18 cellular contexts compared by ENCODE assay signal in the genomic region with DNA sequence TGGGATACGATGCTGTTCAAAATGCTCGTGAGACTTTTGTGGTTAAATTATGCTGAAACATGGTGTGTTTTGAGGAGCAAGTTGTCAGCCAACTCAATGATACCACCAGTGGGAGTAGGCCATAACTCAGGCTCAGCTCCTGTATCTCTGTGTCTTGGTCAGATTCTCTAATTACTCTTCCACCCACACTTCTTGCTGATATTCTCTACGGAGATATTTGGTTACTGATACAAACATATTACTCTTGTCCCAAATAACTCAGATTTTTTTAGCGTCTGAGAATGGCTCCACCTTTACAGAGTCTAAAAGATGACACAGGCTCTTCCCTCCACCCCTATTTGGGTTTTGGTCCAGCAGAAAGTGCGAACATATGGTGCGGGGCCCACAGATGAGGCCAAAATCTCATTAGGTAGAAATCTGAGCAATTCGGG.
"Had no signal": no experiment of that assay in that cellular context is flagged by ENCODE, and none has a peak within 500 bp of the region (broad histone marks: within the 10 kb centered on the region; RNA-seq: fewer than 3 reads in every experiment).

No MANE protein-coding gene starts in this region.

- H3K27me3 ChIP-seq: ascending aorta, breast epithelium, suprapubic skin, transverse colon, vagina had no signal

- H3K27ac ChIP-seq: ascending aorta, breast epithelium, esophagus squamous epithelium, suprapubic skin, transverse colon, vagina, WERI-Rb-1 had no signal

- H3K9me3 ChIP-seq: ascending aorta, breast epithelium, esophagus squamous epithelium, suprapubic skin, transverse colon, vagina had no signal

- H3K36me3 ChIP-seq: ascending aorta, breast epithelium, esophagus squamous epithelium, suprapubic skin, transverse colon, vagina, WERI-Rb-1 had no signal

- H3K4me3 ChIP-seq: ascending aorta, breast epithelium, esophagus squamous epithelium, suprapubic skin, transverse colon, vagina had no signal

- H3K4me1 ChIP-seq: breast epithelium had no signal

- DNase-seq: activated CD4-positive, alpha-beta T cell treated with anti-CD3 and anti-CD28 coated beads for 1 hour; activated effector memory CD4-positive, alpha-beta T cell treated with anti-CD3 and anti-CD28 coated beads, Interleukin-2, amount 50 U/mL, for 16 hours; activated naive CD4-positive, alpha-beta T cell treated with anti-CD3 and anti-CD28 coated beads, Interleukin-2, amount 50 U/mL, for 16 hours; activated T-cell treated with anti-CD3 and anti-CD28 coated beads, Interleukin-2, amount 50 U/mL, for 72 hours; effector memory CD4-positive, alpha-beta T cell; esophagus squamous epithelium; nucleus accumbens; stimulated activated CD4-positive, alpha-beta T cell treated with anti-CD3 and anti-CD28 coated beads, Interleukin-2, amount 100 ng/mL, for 24 hours; stimulated activated naive CD8-positive, alpha-beta T cell treated with anti-CD3 and anti-CD28 coated beads, Interleukin-15, amount 100 ng/mL, for 72 hours; T-helper 17 cell; transverse colon; WERI-Rb-1 had no signal

- ATAC-seq: activated T-cell treated with anti-CD3 and anti-CD28 coated beads, Interleukin-2, amount 50 U/mL, for 72 hours; natural killer cell treated with Interleukin-12 subunit alpha and Interleukin-12 subunit beta and Interleukin-15 and Interleukin-18, amount 100 ng/mL, for 72 hours; stimulated activated naive CD8-positive, alpha-beta T cell treated with anti-CD3 and anti-CD28 coated beads, Interleukin-15, amount 100 ng/mL, for 72 hours; T-helper 17 cell had no signal

- FAIRE-seq: endothelial cell of umbilical vein had no signal
